ENCODE assay signal across 1 cellular context in the genomic region with DNA sequence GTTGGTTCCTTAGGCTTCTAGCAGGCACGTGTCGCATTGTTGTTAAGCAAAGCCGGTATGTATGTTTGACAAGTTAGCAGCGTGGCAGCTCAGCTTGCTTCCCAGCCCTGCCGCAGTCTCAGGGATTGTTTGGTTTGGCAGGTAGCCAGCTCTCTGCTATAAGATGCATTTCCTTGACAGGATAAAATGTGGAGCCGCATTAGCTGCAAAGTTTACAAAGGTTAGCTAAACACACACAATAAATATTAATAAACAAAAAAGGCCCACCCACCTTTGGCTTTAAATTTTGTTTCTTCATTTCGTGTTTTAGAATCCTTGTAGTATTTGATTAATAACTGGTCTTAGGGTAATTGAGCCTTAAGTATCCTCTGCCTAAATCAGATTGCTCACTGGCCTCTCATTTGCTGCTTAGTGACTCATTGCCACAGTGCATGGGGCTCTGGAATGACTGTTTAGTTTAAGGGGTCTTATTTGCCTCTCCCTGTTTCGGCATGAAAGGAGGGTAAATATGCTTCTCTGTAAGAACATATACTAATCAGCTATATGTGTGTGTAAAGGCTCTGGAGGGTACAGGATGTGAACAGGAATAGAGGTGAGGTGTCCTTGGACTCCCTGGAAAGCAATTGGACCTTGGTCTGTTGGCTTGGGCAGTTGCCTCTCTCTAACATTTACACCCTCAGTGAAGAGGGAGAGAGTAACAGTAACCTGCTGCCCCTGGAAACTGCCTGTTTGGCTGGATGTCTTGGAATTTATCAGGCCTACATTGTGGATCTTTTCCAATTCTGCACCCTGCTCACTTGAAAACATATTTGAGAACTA.
TF ChIP-seq lines count a peak whose summit lies in the region.

No MANE protein-coding gene starts in this region.

TF ChIP-seq in HepG2, 621 proteins besides CTCF, POLR2A, EP300 and RAD21 (continued from another document and continues in another):
- TF ChIP-seq, protein P1, sequence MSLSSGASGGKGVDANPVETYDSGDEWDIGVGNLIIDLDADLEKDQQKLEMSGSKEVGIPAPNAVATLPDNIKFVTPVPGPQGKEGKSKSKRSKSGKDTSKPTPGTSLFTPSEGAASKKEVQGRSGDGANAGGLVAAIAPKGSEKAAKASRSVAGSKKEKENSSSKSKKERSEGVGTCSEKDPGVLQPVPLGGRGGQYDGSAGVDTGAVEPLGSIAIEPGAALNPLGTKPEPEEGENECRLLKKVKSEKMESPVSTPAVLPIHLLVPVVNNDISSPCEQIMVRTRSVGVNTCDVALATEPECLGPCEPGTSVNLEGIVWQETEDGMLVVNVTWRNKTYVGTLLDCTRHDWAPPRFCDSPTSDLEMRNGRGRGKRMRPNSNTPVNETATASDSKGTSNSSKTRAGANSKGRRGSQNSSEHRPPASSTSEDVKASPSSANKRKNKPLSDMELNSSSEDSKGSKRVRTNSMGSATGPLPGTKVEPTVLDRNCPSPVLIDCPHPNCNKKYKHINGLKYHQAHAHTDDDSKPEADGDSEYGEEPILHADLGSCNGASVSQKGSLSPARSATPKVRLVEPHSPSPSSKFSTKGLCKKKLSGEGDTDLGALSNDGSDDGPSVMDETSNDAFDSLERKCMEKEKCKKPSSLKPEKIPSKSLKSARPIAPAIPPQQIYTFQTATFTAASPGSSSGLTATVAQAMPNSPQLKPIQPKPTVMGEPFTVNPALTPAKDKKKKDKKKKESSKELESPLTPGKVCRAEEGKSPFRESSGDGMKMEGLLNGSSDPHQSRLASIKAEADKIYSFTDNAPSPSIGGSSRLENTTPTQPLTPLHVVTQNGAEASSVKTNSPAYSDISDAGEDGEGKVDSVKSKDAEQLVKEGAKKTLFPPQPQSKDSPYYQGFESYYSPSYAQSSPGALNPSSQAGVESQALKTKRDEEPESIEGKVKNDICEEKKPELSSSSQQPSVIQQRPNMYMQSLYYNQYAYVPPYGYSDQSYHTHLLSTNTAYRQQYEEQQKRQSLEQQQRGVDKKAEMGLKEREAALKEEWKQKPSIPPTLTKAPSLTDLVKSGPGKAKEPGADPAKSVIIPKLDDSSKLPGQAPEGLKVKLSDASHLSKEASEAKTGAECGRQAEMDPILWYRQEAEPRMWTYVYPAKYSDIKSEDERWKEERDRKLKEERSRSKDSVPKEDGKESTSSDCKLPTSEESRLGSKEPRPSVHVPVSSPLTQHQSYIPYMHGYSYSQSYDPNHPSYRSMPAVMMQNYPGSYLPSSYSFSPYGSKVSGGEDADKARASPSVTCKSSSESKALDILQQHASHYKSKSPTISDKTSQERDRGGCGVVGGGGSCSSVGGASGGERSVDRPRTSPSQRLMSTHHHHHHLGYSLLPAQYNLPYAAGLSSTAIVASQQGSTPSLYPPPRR (CRISPR knock-in tag; IDR thresholded peaks at IDR 0.05; ENCODE audit: borderline replicate concordance), result peak; percentile 97
- no peak for TF ChIP-seq ZNF101 (CRISPR knock-in tag; IDR thresholded peaks at IDR 0.05; ENCODE audit: borderline replicate concordance, low read depth)
- no peak for TF ChIP-seq ZFP62 (CRISPR knock-in tag; IDR thresholded peaks at IDR 0.05)
- peak; percentile 54; the same call in 1 of the 2 replicates for TF ChIP-seq SP5 (CRISPR knock-in tag; IDR thresholded peaks at IDR 0.05; ENCODE audit: borderline replicate concordance, low read depth)
- TF ChIP-seq KLF16 (CRISPR knock-in tag; IDR thresholded peaks at IDR 0.05), result peak in 1 of 2 experiments; percentile 38; a peak in 1 of 4 replicates
- no peak for TF ChIP-seq SP1 (IDR thresholded peaks at IDR 0.05)
- no peak for TF ChIP-seq SP1 (CRISPR knock-in tag; IDR thresholded peaks at IDR 0.05)
- TF ChIP-seq SRF (IDR thresholded peaks at IDR 0.05; ENCODE audit: low read depth, low read length), result no peak
- no peak for TF ChIP-seq SAFB2 (CRISPR knock-in tag; IDR thresholded peaks at IDR 0.05; ENCODE audit: borderline replicate concordance, low read depth)
- no peak for TF ChIP-seq THYN1 (CRISPR knock-in tag; IDR thresholded peaks at IDR 0.05; ENCODE audit: borderline replicate concordance, low read depth)
- TF ChIP-seq SOX6 (IDR thresholded peaks at IDR 0.05), result no peak
- peak; percentile 84 for TF ChIP-seq SOX6 (CRISPR knock-in tag; IDR thresholded peaks at IDR 0.05)
- TF ChIP-seq ARNTL (CRISPR knock-in tag; IDR thresholded peaks at IDR 0.05), result peak; percentile 77
- TF ChIP-seq, protein P2, sequence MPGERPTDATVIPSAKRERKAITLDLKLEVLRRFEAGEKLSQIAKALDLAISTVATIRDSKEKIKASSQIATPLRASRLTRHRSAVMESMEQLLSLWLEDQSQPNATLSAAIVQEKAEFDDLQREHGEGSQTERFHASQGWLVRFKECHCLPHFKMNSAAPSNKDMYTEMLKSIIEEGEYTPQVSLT (CRISPR knock-in tag; IDR thresholded peaks at IDR 0.05; ENCODE audit: borderline replicate concordance, low read depth), result 0 out of 2 replicates have a peak, but pooled peaks have one; percentile 33
- no peak for TF ChIP-seq IKZF1 (IDR thresholded peaks at IDR 0.05)
- no peak for TF ChIP-seq GLI4 (CRISPR knock-in tag; IDR thresholded peaks at IDR 0.05; ENCODE audit: borderline replicate concordance)
- TF ChIP-seq NFIC (IDR thresholded peaks at IDR 0.05; ENCODE audit: low read length), result peak; percentile 94; the same call in 1 of the 2 replicates
- TF ChIP-seq ERF (CRISPR knock-in tag; IDR thresholded peaks at IDR 0.05), result peak; percentile 70; the same call in 1 of the 2 replicates
- no peak for TF ChIP-seq ZFAT (CRISPR knock-in tag; conservative IDR thresholded peaks at IDR 0.05)
- 0 out of 2 replicates have a peak, but pooled peaks have one; percentile 57 for TF ChIP-seq ZNF232 (CRISPR knock-in tag; IDR thresholded peaks at IDR 0.05; ENCODE audit: borderline replicate concordance)
- TF ChIP-seq NFE2 (CRISPR knock-in tag; IDR thresholded peaks at IDR 0.05), result no peak
- no peak for TF ChIP-seq ATF7 (IDR thresholded peaks at IDR 0.05)
- no peak for TF ChIP-seq ATF7 (CRISPR knock-in tag; IDR thresholded peaks at IDR 0.05)
- peak; percentile 93 for TF ChIP-seq HDAC1 (CRISPR knock-in tag; IDR thresholded peaks at IDR 0.05)
- TF ChIP-seq SP4 (CRISPR knock-in tag; IDR thresholded peaks at IDR 0.05), result peak; percentile 17; the same call in 1 of the 2 replicates
- TF ChIP-seq ZFP36L1 (CRISPR knock-in tag; IDR thresholded peaks at IDR 0.05), result no peak; the same call in 1 of the 2 replicates
- no peak for TF ChIP-seq ZNF773 (CRISPR knock-in tag; IDR thresholded peaks at IDR 0.05; ENCODE audit: borderline replicate concordance)
- no peak for TF ChIP-seq SUZ12 (IDR thresholded peaks at IDR 0.05; ENCODE audit: low read depth, low read length)
- no peak for TF ChIP-seq ZNF550 (CRISPR knock-in tag; IDR thresholded peaks at IDR 0.05; ENCODE audit: borderline replicate concordance)
- no peak for TF ChIP-seq ATF7-NPFF (CRISPR knock-in tag; IDR thresholded peaks at IDR 0.05; ENCODE audit: low read depth)
- TF ChIP-seq KLF6 (CRISPR knock-in tag; IDR thresholded peaks at IDR 0.05), result no peak
- TF ChIP-seq BRD4 (CRISPR knock-in tag; IDR thresholded peaks at IDR 0.05), result no peak
- TF ChIP-seq KDM1A (CRISPR knock-in tag; IDR thresholded peaks at IDR 0.05), result peak; percentile 77
- no peak for TF ChIP-seq GABPA (IDR thresholded peaks at IDR 0.05; ENCODE audit: low read depth, low read length)
- TF ChIP-seq GABPA (CRISPR knock-in tag; IDR thresholded peaks at IDR 0.05; ENCODE audit: low read depth), result peak; percentile 38
- no peak for TF ChIP-seq ZNF572 (CRISPR knock-in tag; IDR thresholded peaks at IDR 0.05)
- TF ChIP-seq ZNF460 (CRISPR knock-in tag; IDR thresholded peaks at IDR 0.05; ENCODE audit: borderline replicate concordance), result peak; percentile 48; the same call in 1 of the 2 replicates
- TF ChIP-seq, protein P3, sequence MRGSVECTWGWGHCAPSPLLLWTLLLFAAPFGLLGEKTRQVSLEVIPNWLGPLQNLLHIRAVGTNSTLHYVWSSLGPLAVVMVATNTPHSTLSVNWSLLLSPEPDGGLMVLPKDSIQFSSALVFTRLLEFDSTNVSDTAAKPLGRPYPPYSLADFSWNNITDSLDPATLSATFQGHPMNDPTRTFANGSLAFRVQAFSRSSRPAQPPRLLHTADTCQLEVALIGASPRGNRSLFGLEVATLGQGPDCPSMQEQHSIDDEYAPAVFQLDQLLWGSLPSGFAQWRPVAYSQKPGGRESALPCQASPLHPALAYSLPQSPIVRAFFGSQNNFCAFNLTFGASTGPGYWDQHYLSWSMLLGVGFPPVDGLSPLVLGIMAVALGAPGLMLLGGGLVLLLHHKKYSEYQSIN (CRISPR knock-in tag; IDR thresholded peaks at IDR 0.05; ENCODE audit: borderline replicate concordance), result no peak
- TF ChIP-seq, protein P4, sequence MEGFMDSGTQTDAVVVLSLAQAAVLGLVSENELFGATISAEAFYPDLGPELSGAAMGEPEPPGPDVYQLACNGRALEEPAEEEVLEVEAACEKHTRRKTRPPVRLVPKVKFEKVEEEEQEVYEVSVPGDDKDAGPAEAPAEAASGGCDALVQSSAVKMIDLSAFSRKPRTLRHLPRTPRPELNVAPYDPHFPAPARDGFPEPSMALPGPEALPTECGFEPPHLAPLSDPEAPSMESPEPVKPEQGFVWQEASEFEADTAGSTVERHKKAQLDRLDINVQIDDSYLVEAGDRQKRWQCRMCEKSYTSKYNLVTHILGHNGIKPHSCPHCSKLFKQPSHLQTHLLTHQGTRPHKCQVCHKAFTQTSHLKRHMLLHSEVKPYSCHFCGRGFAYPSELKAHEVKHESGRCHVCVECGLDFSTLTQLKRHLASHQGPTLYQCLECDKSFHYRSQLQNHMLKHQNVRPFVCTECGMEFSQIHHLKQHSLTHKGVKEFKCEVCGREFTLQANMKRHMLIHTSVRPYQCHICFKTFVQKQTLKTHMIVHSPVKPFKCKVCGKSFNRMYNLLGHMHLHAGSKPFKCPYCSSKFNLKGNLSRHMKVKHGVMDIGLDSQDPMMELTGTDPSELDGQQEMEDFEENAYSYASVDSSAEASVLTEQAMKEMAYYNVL (CRISPR knock-in tag; IDR thresholded peaks at IDR 0.05; ENCODE audit: borderline replicate concordance), result peak; percentile 31; the same call in 1 of the 2 replicates
- TF ChIP-seq NCOR1 (IDR thresholded peaks at IDR 0.05; ENCODE audit: borderline replicate concordance, low read length), result peak; percentile 96
- TF ChIP-seq, protein P5, sequence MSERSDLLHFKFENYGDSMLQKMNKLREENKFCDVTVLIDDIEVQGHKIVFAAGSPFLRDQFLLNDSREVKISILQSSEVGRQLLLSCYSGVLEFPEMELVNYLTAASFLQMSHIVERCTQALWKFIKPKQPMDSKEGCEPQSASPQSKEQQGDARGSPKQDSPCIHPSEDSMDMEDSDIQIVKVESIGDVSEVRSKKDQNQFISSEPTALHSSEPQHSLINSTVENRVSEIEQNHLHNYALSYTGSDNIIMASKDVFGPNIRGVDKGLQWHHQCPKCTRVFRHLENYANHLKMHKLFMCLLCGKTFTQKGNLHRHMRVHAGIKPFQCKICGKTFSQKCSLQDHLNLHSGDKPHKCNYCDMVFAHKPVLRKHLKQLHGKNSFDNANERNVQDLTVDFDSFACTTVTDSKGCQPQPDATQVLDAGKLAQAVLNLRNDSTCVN (CRISPR knock-in tag; IDR thresholded peaks at IDR 0.05; ENCODE audit: borderline replicate concordance), result peak; percentile 77; the same call in 1 of the 2 replicates
- TF ChIP-seq, protein P6, sequence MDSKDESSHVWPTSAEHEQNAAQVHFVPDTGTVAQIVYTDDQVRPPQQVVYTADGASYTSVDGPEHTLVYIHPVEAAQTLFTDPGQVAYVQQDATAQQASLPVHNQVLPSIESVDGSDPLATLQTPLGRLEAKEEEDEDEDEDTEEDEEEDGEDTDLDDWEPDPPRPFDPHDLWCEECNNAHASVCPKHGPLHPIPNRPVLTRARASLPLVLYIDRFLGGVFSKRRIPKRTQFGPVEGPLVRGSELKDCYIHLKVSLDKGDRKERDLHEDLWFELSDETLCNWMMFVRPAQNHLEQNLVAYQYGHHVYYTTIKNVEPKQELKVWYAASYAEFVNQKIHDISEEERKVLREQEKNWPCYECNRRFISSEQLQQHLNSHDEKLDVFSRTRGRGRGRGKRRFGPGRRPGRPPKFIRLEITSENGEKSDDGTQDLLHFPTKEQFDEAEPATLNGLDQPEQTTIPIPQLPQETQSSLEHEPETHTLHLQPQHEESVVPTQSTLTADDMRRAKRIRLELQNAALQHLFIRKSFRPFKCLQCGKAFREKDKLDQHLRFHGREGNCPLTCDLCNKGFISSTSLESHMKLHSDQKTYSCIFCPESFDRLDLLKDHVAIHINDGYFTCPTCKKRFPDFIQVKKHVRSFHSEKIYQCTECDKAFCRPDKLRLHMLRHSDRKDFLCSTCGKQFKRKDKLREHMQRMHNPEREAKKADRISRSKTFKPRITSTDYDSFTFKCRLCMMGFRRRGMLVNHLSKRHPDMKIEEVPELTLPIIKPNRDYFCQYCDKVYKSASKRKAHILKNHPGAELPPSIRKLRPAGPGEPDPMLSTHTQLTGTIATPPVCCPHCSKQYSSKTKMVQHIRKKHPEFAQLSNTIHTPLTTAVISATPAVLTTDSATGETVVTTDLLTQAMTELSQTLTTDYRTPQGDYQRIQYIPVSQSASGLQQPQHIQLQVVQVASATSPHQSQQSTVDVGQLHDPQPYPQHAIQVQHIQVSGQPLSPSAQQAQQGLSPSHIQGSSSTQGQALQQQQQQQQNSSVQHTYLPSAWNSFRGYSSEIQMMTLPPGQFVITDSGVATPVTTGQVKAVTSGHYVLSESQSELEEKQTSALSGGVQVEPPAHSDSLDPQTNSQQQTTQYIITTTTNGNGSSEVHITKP (CRISPR knock-in tag; IDR thresholded peaks at IDR 0.05; ENCODE audit: low read depth), result 0 out of 2 replicates have a peak, but pooled peaks have one; percentile 46
- peak; percentile 94 for TF ChIP-seq FOXA3 (CRISPR knock-in tag; IDR thresholded peaks at IDR 0.05)
- peak; percentile 86 for TF ChIP-seq ZNF670 (CRISPR knock-in tag; IDR thresholded peaks at IDR 0.05; ENCODE audit: borderline replicate concordance)
- no peak for TF ChIP-seq ZNF605 (CRISPR knock-in tag; IDR thresholded peaks at IDR 0.05)
- peak; percentile 65; the same call in 1 of the 2 replicates for TF ChIP-seq SMYD3 (CRISPR knock-in tag; IDR thresholded peaks at IDR 0.05)
- peak; percentile 79; the same call in 1 of the 2 replicates for TF ChIP-seq PITX1 (CRISPR knock-in tag; IDR thresholded peaks at IDR 0.05)
- no peak for TF ChIP-seq GPN1 (CRISPR knock-in tag; IDR thresholded peaks at IDR 0.05; ENCODE audit: borderline replicate concordance)
- TF ChIP-seq FOXA1 (IDR thresholded peaks at IDR 0.05), result peak; percentile 47; the same call in 1 of the 2 replicates
- peak; percentile 85 for TF ChIP-seq FOXA1 (CRISPR knock-in tag; IDR thresholded peaks at IDR 0.05)
- no peak for TF ChIP-seq ZNF850 (CRISPR knock-in tag; conservative IDR thresholded peaks at IDR 0.05)
- TF ChIP-seq LCORL (IDR thresholded peaks at IDR 0.05), result no peak
- peak; percentile 70; the same call in 1 of the 2 replicates for TF ChIP-seq LCORL (CRISPR knock-in tag; IDR thresholded peaks at IDR 0.05)
- TF ChIP-seq CAMTA2 (CRISPR knock-in tag; IDR thresholded peaks at IDR 0.05; ENCODE audit: borderline replicate concordance), result no peak
